ENCODE assay signal across 8 cellular contexts in genomic region chr22:26367402-26368245, GRCh38.
DNase-seq lines count a peak whose midpoint lies in the region; ATAC-seq and TF ChIP-seq lines count a peak whose summit lies in the region.

No MANE protein-coding gene starts in this region.

- ATAC-seq in heart left ventricle = no peak
- ATAC-seq in Right ventricle myocardium inferior = no peak

- H3K36me3 ChIP-seq in heart left ventricle = no peaks in the 10 kb centered on the region

- DNase-seq in heart left ventricle = peak in 2 of 5 donors; percentile 8 to 36
- DNase-seq in Right ventricle myocardium inferior (ENCODE audit: missing footprints) = no peak
- DNase-seq in NCI-H345 treated with DMSO at 0.1 percent for 48 hours (lab: John Stamatoyannopoulos, UW; ENCODE audit: unreplicated experiment) = peak; percentile 0
- peak; percentile 12 to 33 for DNase-seq in activated CD8-positive, alpha-beta memory T cell treated with anti-CD3 and anti-CD28 coated beads for 1 hour (ENCODE audit: extremely low read depth in 1 of 2, low read depth in 1 of 2)
- DNase-seq in endothelial cell (ENCODE audit: low spot score) = peak; percentile 59
- DNase-seq in neural crest cell (ENCODE audit: low read depth, low spot score) = peak; percentile 61
- no peak for DNase-seq in type B pancreatic cell (ENCODE audit: extremely low spot score, unreplicated experiment)
- DNase-seq in COLO829 (ENCODE audit: low spot score) = no peak

- H3K9me3 Mint-ChIP-seq in endothelial cell (ENCODE audit: unreplicated experiment) (no peaks in the 10 kb centered on the region), neural crest cell (no peaks in the 10 kb centered on the region), type B pancreatic cell (no peaks in the 10 kb centered on the region)

- H3K27ac Mint-ChIP-seq in endothelial cell (ENCODE audit: unreplicated experiment) (no peak overlapping the region), neural crest cell (ENCODE audit: unreplicated experiment) (no peak overlapping the region), type B pancreatic cell (no peak overlapping the region)

- no peak for TF ChIP-seq POLR2A in heart left ventricle (IDR thresholded peaks at IDR 0.05)

- H3K4me3 ChIP-seq in heart left ventricle = no peak overlapping the region

- H3K27me3 Mint-ChIP-seq in endothelial cell (ENCODE audit: unreplicated experiment) (peaks cover 3% of the 10 kb centered on the region), neural crest cell (ENCODE audit: low read depth) (peaks cover 13% of the 10 kb centered on the region), type B pancreatic cell (peaks cover 24% of the 10 kb centered on the region)

- H3K4me1 ChIP-seq in heart left ventricle = no peaks in the 10 kb centered on the region

- H3K27me3 ChIP-seq in heart left ventricle = peaks cover 0 to 29% (median 3%) of the 10 kb centered on the region in 9 donors

- no peaks in the 10 kb centered on the region for H3K4me1 Mint-ChIP-seq in endothelial cell (ENCODE audit: unreplicated experiment)
- H3K4me1 Mint-ChIP-seq in neural crest cell = peaks cover 8% of the 10 kb centered on the region
- H3K4me1 Mint-ChIP-seq in type B pancreatic cell (ENCODE audit: unreplicated experiment) = peaks cover 8% of the 10 kb centered on the region

- TF ChIP-seq CTCF in heart left ventricle (IDR thresholded peaks at IDR 0.05) (peak; percentile 49 to 84 (median 74)), endothelial cell (IDR thresholded peaks at IDR 0.05; ENCODE audit: unreplicated experiment) (peak; percentile 97), neural crest cell (conservative IDR thresholded peaks at IDR 0.05) (peak; percentile 87), type B pancreatic cell (conservative IDR thresholded peaks at IDR 0.05) (peak; percentile 90)

- H3K27ac ChIP-seq in heart left ventricle = no peak overlapping the region

- no peaks in the 10 kb centered on the region for H3K36me3 Mint-ChIP-seq in endothelial cell (ENCODE audit: low read depth, unreplicated experiment)
- no peaks in the 10 kb centered on the region for H3K36me3 Mint-ChIP-seq in neural crest cell (ENCODE audit: low read depth)
- no peaks in the 10 kb centered on the region for H3K36me3 Mint-ChIP-seq in type B pancreatic cell

- intact Hi-C loops in heart left ventricle (cut with DNase I) = loop anchor here in 4 of 10 donors (5.0 to 10.0 kb wide), 3 partner anchors 95 to 297 kb away; no protein-coding TSS in a partner anchor
- intact Hi-C loops in Right ventricle myocardium inferior (cut with DNase I) = no loop called here

- 44 to 47% (median 45%) methylated on average over 19 of the region's 19 CpGs for WGBS in heart left ventricle, 4 donors

- no peaks in the 10 kb centered on the region for H3K9me3 ChIP-seq in heart left ventricle

- H3K4me3 Mint-ChIP-seq in endothelial cell (ENCODE audit: unreplicated experiment) (no peak overlapping the region), neural crest cell (no peak overlapping the region), type B pancreatic cell (no peak overlapping the region)

Comparison
In these comparisons a context has a peak if more than half of its experiments do, and no peak if none do; other contexts are left out.
1. DNase-seq: peak in NCI-H345 treated with DMSO at 0.1 percent for 48 hours (single experiment), activated CD8-positive, alpha-beta memory T cell treated with anti-CD3 and anti-CD28 coated beads for 1 hour (2 of 2), endothelial cell (single experiment) and neural crest cell (single experiment); none in Right ventricle myocardium inferior (single experiment), type B pancreatic cell (single experiment) and COLO829 (single experiment).
2. Peak in every context shown above with its lines, with median percentiles within 50 percentile points of each other: CTCF ChIP-seq.